2 cellular contexts compared by ENCODE assay signal in genomic region chr11:65861533-65862183, GRCh38.
TF ChIP-seq lines count a peak whose summit lies in the region.

No MANE protein-coding gene starts in this region.

TF ChIP-seq in A549, 52 proteins besides CTCF, POLR2A, EP300 and RAD21:
- TF ChIP-seq ESRRA (IDR thresholded peaks at IDR 0.05; ENCODE audit: borderline replicate concordance, low read length) = no peak

TF ChIP-seq in IMR-90, 13 proteins besides CTCF, POLR2A, EP300 and RAD21:
- no peak for TF ChIP-seq ELK1 (IDR thresholded peaks at IDR 0.05; ENCODE audit: borderline replicate concordance, low read depth, low read length)
- no peak for TF ChIP-seq FOS (IDR thresholded peaks at IDR 0.05; ENCODE audit: low read depth, low read length)
- no peak for TF ChIP-seq CHD1 (IDR thresholded peaks at IDR 0.05; ENCODE audit: low read depth, low read length)
- no peak for TF ChIP-seq MAZ (IDR thresholded peaks at IDR 0.05; ENCODE audit: borderline replicate concordance, low read depth, low read length)
- TF ChIP-seq SMC3 (IDR thresholded peaks at IDR 0.05; ENCODE audit: low read depth, low read length) = no peak
- TF ChIP-seq MXI1 (IDR thresholded peaks at IDR 0.05; ENCODE audit: borderline replicate concordance, low read depth, low read length) = no peak
- no peak for TF ChIP-seq BHLHE40 (IDR thresholded peaks at IDR 0.05; ENCODE audit: low read depth, low read length)
- no peak for TF ChIP-seq NFE2L2 (IDR thresholded peaks at IDR 0.05; ENCODE audit: low read depth, low read length)
- no peak for TF ChIP-seq RFX5 (IDR thresholded peaks at IDR 0.05; ENCODE audit: low read depth, low read length)
- TF ChIP-seq RCOR1 (IDR thresholded peaks at IDR 0.05; ENCODE audit: insufficient replicate concordance, low read length) = no peak
- TF ChIP-seq USF2 (IDR thresholded peaks at IDR 0.05; ENCODE audit: low read depth, low read length) = no peak
- TF ChIP-seq MAFK (IDR thresholded peaks at IDR 0.05; ENCODE audit: low read depth, low read length) = no peak
TF ChIP-seq in IMR-90: peak in this region for 0.
